ENCODE assay signal across 13 cellular contexts in genomic region chr12:68106160-68106559, GRCh38. TPM values are rescaled to one million over a fixed set of nuclear protein-coding genes. Genes with fewer than 3 reads are reported as not detected.
DNase-seq lines count a peak whose midpoint lies in the region; TF ChIP-seq lines count a peak whose summit lies in the region.
"Had no signal": no experiment of that assay in that cellular context is flagged by ENCODE, and none has a peak within 500 bp of the region (broad histone marks: within the 10 kb centered on the region; RNA-seq: fewer than 3 reads in every experiment).

No MANE protein-coding gene starts in this region.

- POLR2A ChIA-PET in HEK293T (lab: Yijun Ruan, JAX): no interaction called here

- no peaks in the 10 kb centered on the region for H3K4me1 Mint-ChIP-seq in neural progenitor cell
- H3K4me1 Mint-ChIP-seq: CD4-positive, CD25-positive, alpha-beta regulatory T cell had no signal

- H3K9me3 ChIP-seq in prostate gland (no peaks in the 10 kb centered on the region), neural progenitor cell (ENCODE audit: low read depth) (no peaks in the 10 kb centered on the region)

- intact Hi-C loops in prostate gland (cut with DNase I): no loop called here

- H3K36me3 ChIP-seq in prostate gland (no peaks in the 10 kb centered on the region), neural progenitor cell (no peaks in the 10 kb centered on the region)

- H3K9ac ChIP-seq in neural progenitor cell: no peak overlapping the region

- no peak for TF ChIP-seq POLR2A in prostate gland (IDR thresholded peaks at IDR 0.05)

- no peak overlapping the region for H2AFZ ChIP-seq in neural progenitor cell (replicated peaks)

- 50% methylated on average over 5 of the region's 5 CpGs for WGBS in prostate gland

- no peaks in the 10 kb centered on the region for H3K4me1 ChIP-seq in prostate gland (replicated peaks)
- no peaks in the 10 kb centered on the region for H3K4me1 ChIP-seq in neural progenitor cell

- TF ChIP-seq CTCF in choroid plexus epithelial cell (conservative IDR thresholded peaks at IDR 0.05; ENCODE audit: low read depth, low read length) (no peak), prostate gland (IDR thresholded peaks at IDR 0.05) (no peak), neural progenitor cell (IDR thresholded peaks at IDR 0.05) (no peak)

- no peak overlapping the region for H3K4me3 ChIP-seq in choroid plexus epithelial cell (ENCODE audit: low read depth, low read length)
- no peak overlapping the region for H3K4me3 ChIP-seq in prostate gland
- no peak overlapping the region for H3K4me3 ChIP-seq in neural progenitor cell

- H3K9me3 Mint-ChIP-seq in neural progenitor cell: no peaks in the 10 kb centered on the region
- H3K9me3 Mint-ChIP-seq: stimulated activated naive CD8-positive, alpha-beta T cell treated with anti-CD3 and anti-CD28 coated beads, Interleukin-15, Interleukin-2, amounts not matched to agents 100 ng/mL and 50 ng/mL, for 24 hours had no signal

- H4K20me1 ChIP-seq in neural progenitor cell (ENCODE audit: low read depth): no peaks in the 10 kb centered on the region

- H3K27ac Mint-ChIP-seq in neural progenitor cell: no peak overlapping the region
- H3K27ac Mint-ChIP-seq: CD4-positive, CD25-positive, alpha-beta regulatory T cell; stimulated activated naive CD8-positive, alpha-beta T cell treated with anti-CD3 and anti-CD28 coated beads, Interleukin-15, Interleukin-2, amounts not matched to agents 100 ng/mL and 50 ng/mL, for 24 hours had no signal

- H3K27me3 ChIP-seq in prostate gland (replicated peaks; ENCODE audit: insufficient read depth) (no peaks in the 10 kb centered on the region), neural progenitor cell (no peaks in the 10 kb centered on the region)

- peak; percentile 58 for DNase-seq in COLO829 (ENCODE audit: low spot score)
- DNase-seq in LoVo (ENCODE audit: low spot score): peak; percentile 37
- DNase-seq in choroid plexus epithelial cell (ENCODE audit: low read depth): peak; percentile 54
- DNase-seq in myocyte (ENCODE audit: low read depth): peak; percentile 94
- no peak for DNase-seq in HCEC 1CT
- DNase-seq in prostate gland (ENCODE audit: low spot score): no peak
- no peak for DNase-seq in neural progenitor cell (ENCODE audit: low spot score)
- no peak for DNase-seq in HEK293T (ENCODE audit: extremely low spot score)
- DNase-seq: activated CD8-positive, alpha-beta memory T cell treated with anti-CD3 and anti-CD28 coated beads for 24 hours; CD4-positive, CD25-positive, alpha-beta regulatory T cell; cerebellar nuclear complex had no signal

- H3F3A ChIP-seq in neural progenitor cell (ENCODE audit: low read depth): no peaks in the 10 kb centered on the region

- H3K79me2 ChIP-seq in neural progenitor cell (ENCODE audit: low read depth): no peaks in the 10 kb centered on the region

- no peak overlapping the region for H3K4me2 ChIP-seq in neural progenitor cell

- H3K4me3 Mint-ChIP-seq in neural progenitor cell: no peak overlapping the region
- H3K4me3 Mint-ChIP-seq: CD4-positive, CD25-positive, alpha-beta regulatory T cell; stimulated activated naive CD8-positive, alpha-beta T cell treated with anti-CD3 and anti-CD28 coated beads, Interleukin-15, Interleukin-2, amounts not matched to agents 100 ng/mL and 50 ng/mL, for 24 hours had no signal

- CTCF ChIA-PET in HEK293T (lab: Yijun Ruan, JAX): no interaction called here

- H3K27ac ChIP-seq in prostate gland (no peak overlapping the region), neural progenitor cell (no peak overlapping the region)

- H3K27me3 Mint-ChIP-seq in neural progenitor cell (ENCODE audit: insufficient read depth, low read depth): no peaks in the 10 kb centered on the region

- H3K36me3 Mint-ChIP-seq in neural progenitor cell: no peaks in the 10 kb centered on the region
- H3K36me3 Mint-ChIP-seq: CD4-positive, CD25-positive, alpha-beta regulatory T cell had no signal

TF ChIP-seq in HEK293T, 16 proteins besides CTCF, POLR2A, EP300 and RAD21:
- no peak for TF ChIP-seq HDGF (IDR thresholded peaks at IDR 0.05; ENCODE audit: borderline replicate concordance)
- no peak for TF ChIP-seq FOXK2 (IDR thresholded peaks at IDR 0.05)
- TF ChIP-seq ZNF384 (IDR thresholded peaks at IDR 0.05): no peak
- TF ChIP-seq CTBP1 (IDR thresholded peaks at IDR 0.05; ENCODE audit: borderline replicate concordance): no peak
- no peak for TF ChIP-seq FOXA1 (IDR thresholded peaks at IDR 0.05)
- TF ChIP-seq BHLHE40 (IDR thresholded peaks at IDR 0.05; ENCODE audit: borderline replicate concordance): no peak
- no peak for TF ChIP-seq FOXM1 (IDR thresholded peaks at IDR 0.05; ENCODE audit: borderline replicate concordance)
- no peak for TF ChIP-seq ELF4 (IDR thresholded peaks at IDR 0.05)
- no peak for TF ChIP-seq TARDBP (IDR thresholded peaks at IDR 0.05)
- TF ChIP-seq NFRKB (IDR thresholded peaks at IDR 0.05): no peak

RNA-seq across cellular contexts. Expression of gene IFNG, which starts 53.4 kb away (rescaled TPM):
- not detected in 2 replicates for total RNA-seq in myocyte
- polyA plus RNA-seq in myocyte (2012): not detected
- not detected for total RNA-seq in prostate gland
- total RNA-seq in neural progenitor cell (ENCODE audit: low replicate concordance): not detected in 2 replicates
- total RNA-seq: esophagus mucosa had no signal

Comparison
In these comparisons a context has a peak if more than half of its experiments do, and no peak if none do; other contexts are left out.
1. DNase-seq: peak in COLO829 (single experiment), LoVo (single experiment), choroid plexus epithelial cell (single experiment) and myocyte (single experiment); none in HCEC 1CT (single experiment), prostate gland (single experiment), neural progenitor cell (single experiment) and HEK293T (single experiment).